In genomic region chr13:33697936-33698335, GRCh38 we compare ENCODE assay signal across 14 cellular contexts.
A peak's percentile ranks its signal among the peaks of the same experiment; 100 is the strongest.
DNase-seq lines count a peak whose midpoint lies in the region; ATAC-seq and TF ChIP-seq lines count a peak whose summit lies in the region.
"Had no signal": no experiment of that assay in that cellular context is flagged by ENCODE, and none has a peak within 500 bp of the region (broad histone marks: within the 10 kb centered on the region; RNA-seq: fewer than 3 reads in every experiment).

No MANE protein-coding gene starts in this region.

- no peak for TF ChIP-seq CTCF in PC-3 (conservative IDR thresholded peaks at IDR 0.05; ENCODE audit: low read depth, low read length)
- TF ChIP-seq CTCF in esophagus muscularis mucosa (IDR thresholded peaks at IDR 0.05), result no peak

- no peaks in the 10 kb centered on the region for H3K79me2 ChIP-seq in PC-3 (ENCODE audit: low read length)

- H3K27me3 ChIP-seq in PC-3 (ENCODE audit: low read length) (no peaks in the 10 kb centered on the region), SJSA1 (replicated peaks) (no peaks in the 10 kb centered on the region), esophagus muscularis mucosa (no peaks in the 10 kb centered on the region), aorta (ENCODE audit: control insufficient read depth in 1 of 2, insufficient read depth in 2 of 2, low read length in 1 of 2) (no peaks in the 10 kb centered on the region)

- 95% methylated on average over 1 of the region's 1 CpG for WGBS in esophagus muscularis mucosa
- WGBS in aorta, 2 donors, result 86 to 91% methylated on average over 1 of the region's 1 CpG

- TF ChIP-seq EP300 in esophagus muscularis mucosa (IDR thresholded peaks at IDR 0.05), result no peak

- no peaks in the 10 kb centered on the region for H4K20me1 ChIP-seq in PC-3 (ENCODE audit: low read length)

- no peak for TF ChIP-seq POLR2A in esophagus muscularis mucosa (IDR thresholded peaks at IDR 0.05; ENCODE audit: low read depth)

- CTCF ChIA-PET in PC-3 (lab: Charles Lee), result no interaction called here

- no TSS peak for BruUV-seq in PC-3 (replicated peaks; lab: Mats Ljungman, UMichigan)

- H3K9me3 ChIP-seq in PC-3 (ENCODE audit: low read length), result no peaks in the 10 kb centered on the region
- no peaks in the 10 kb centered on the region for H3K9me3 ChIP-seq in SJSA1 (replicated peaks)
- H3K9me3 ChIP-seq in esophagus muscularis mucosa, result no peaks in the 10 kb centered on the region
- H3K9me3 ChIP-seq in aorta (ENCODE audit: control insufficient read depth, low read length), result peaks cover 3% of the 10 kb centered on the region

- POLR2A ChIA-PET in PC-3 (lab: Charles Lee; ENCODE audit: unreplicated experiment), result no interaction called here

- peaks cover 12% of the 10 kb centered on the region for H3F3A ChIP-seq in PC-3 (ENCODE audit: low read length, unreplicated experiment)

- ATAC-seq in PC-3 (no peak), HG03378 (IDR thresholded peaks at IDR 0.05; ENCODE audit: unreplicated experiment) (no peak), aorta (ENCODE audit: low FRiP score) (no peak), HG03139 (IDR thresholded peaks at IDR 0.05; ENCODE audit: unreplicated experiment) (no peak)
- ATAC-seq: CD8-positive, alpha-beta T cell had no signal

- intact Hi-C loops in PC-3 (cut with micrococcal nuclease), result loop anchor here (1.0 to 10.0 kb wide), 2 partner anchors 19 to 153 kb away; no protein-coding TSS in a partner anchor
- intact Hi-C loops in esophagus muscularis mucosa (cut with DNase I), result no loop called here
- intact Hi-C loops in aorta (cut with DNase I), result no loop called here

- peak overlapping the region; percentile 33; the same call in 1 of the 2 replicates for H2AFZ ChIP-seq in PC-3 (ENCODE audit: low read length)

- H3K9me2 ChIP-seq in PC-3 (replicated peaks; ENCODE audit: low read length), result no peaks in the 10 kb centered on the region

- peak; percentile 14 for DNase-seq in EL
- peak; percentile 57 for DNase-seq in PC-3
- peak in 1 of 2 experiments; percentile 7 for DNase-seq in SJSA1 (ENCODE audit: low read depth in 1 of 2, low spot score in 2 of 2)
- DNase-seq in esophagus muscularis mucosa (ENCODE audit: extremely low spot score), result peak; percentile 2
- no peak for DNase-seq in aorta
- DNase-seq: CD8-positive, alpha-beta T cell; COR-L47; DMS153; DMS79 treated with DMSO at 0.1 percent for 48 hours; GOT3; H9; KBM-7 had no signal

- no peak overlapping the region for H3K9ac ChIP-seq in PC-3 (ENCODE audit: low read length)

- peak overlapping the region; percentile 87 for H3K27ac ChIP-seq in PC-3 (ENCODE audit: low read length)
- peak overlapping the region; percentile 1; the same call in 1 of the 2 replicates for H3K27ac ChIP-seq in SJSA1
- H3K27ac ChIP-seq in esophagus muscularis mucosa (replicated peaks in 1 of 4), result no peak overlapping the region
- H3K27ac ChIP-seq in aorta (ENCODE audit: low read depth in 1 of 2, low read length in 2 of 2), result no peak overlapping the region

- H3K4me2 ChIP-seq in PC-3 (ENCODE audit: low read length), result peak overlapping the region; percentile 60

- peaks cover 41% of the 10 kb centered on the region for H3K4me1 ChIP-seq in PC-3 (ENCODE audit: insufficient read depth, low read length)
- peaks cover 24% of the 10 kb centered on the region for H3K4me1 ChIP-seq in SJSA1 (replicated peaks)
- no peaks in the 10 kb centered on the region for H3K4me1 ChIP-seq in esophagus muscularis mucosa
- H3K4me1 ChIP-seq in aorta (ENCODE audit: control insufficient read depth in 1 of 2, insufficient read depth in 2 of 2, low read length in 2 of 2), result no peaks in the 10 kb centered on the region

- H3K36me3 ChIP-seq in PC-3 (ENCODE audit: low read depth, low read length) (no peaks in the 10 kb centered on the region), SJSA1 (no peaks in the 10 kb centered on the region), esophagus muscularis mucosa (no peaks in the 10 kb centered on the region), aorta (ENCODE audit: control insufficient read depth in 1 of 2, insufficient read depth in 2 of 2, low read length in 1 of 2) (no peaks in the 10 kb centered on the region)

- no peak overlapping the region for H3K4me3 ChIP-seq in PC-3 (ENCODE audit: low read length)
- H3K4me3 ChIP-seq in SJSA1, result no peak overlapping the region
- no peak overlapping the region for H3K4me3 ChIP-seq in esophagus muscularis mucosa
- H3K4me3 ChIP-seq in aorta (ENCODE audit: low read length in 2 of 2), result no peak overlapping the region

Comparison
In these comparisons a context has a peak if more than half of its experiments do, and no peak if none do; other contexts are left out.
1. DNase-seq: peak in EL (single experiment), PC-3 (single experiment) and esophagus muscularis mucosa (single experiment); none in aorta (0 of 2).
2. H3K27ac ChIP-seq: peak in PC-3 (single experiment) and SJSA1 (single experiment); none in esophagus muscularis mucosa (0 of 4) and aorta (0 of 2).